In genomic region chr14:53127832-53128231, GRCh38 we compare ENCODE assay signal across 1 cellular context.
TF ChIP-seq lines count a peak whose summit lies in the region.

No MANE protein-coding gene starts in this region.

TF ChIP-seq in GM12878, 131 proteins besides CTCF, POLR2A, EP300 and RAD21 (continued from another document):
- TF ChIP-seq, protein P1, sequence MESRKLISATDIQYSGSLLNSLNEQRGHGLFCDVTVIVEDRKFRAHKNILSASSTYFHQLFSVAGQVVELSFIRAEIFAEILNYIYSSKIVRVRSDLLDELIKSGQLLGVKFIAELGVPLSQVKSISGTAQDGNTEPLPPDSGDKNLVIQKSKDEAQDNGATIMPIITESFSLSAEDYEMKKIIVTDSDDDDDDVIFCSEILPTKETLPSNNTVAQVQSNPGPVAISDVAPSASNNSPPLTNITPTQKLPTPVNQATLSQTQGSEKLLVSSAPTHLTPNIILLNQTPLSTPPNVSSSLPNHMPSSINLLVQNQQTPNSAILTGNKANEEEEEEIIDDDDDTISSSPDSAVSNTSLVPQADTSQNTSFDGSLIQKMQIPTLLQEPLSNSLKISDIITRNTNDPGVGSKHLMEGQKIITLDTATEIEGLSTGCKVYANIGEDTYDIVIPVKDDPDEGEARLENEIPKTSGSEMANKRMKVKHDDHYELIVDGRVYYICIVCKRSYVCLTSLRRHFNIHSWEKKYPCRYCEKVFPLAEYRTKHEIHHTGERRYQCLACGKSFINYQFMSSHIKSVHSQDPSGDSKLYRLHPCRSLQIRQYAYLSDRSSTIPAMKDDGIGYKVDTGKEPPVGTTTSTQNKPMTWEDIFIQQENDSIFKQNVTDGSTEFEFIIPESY (IDR thresholded peaks at IDR 0.05) = peak; percentile 82
- TF ChIP-seq RCOR1 (conservative IDR thresholded peaks at IDR 0.05; ENCODE audit: low read depth, low read length) = no peak
- TF ChIP-seq, protein P2, sequence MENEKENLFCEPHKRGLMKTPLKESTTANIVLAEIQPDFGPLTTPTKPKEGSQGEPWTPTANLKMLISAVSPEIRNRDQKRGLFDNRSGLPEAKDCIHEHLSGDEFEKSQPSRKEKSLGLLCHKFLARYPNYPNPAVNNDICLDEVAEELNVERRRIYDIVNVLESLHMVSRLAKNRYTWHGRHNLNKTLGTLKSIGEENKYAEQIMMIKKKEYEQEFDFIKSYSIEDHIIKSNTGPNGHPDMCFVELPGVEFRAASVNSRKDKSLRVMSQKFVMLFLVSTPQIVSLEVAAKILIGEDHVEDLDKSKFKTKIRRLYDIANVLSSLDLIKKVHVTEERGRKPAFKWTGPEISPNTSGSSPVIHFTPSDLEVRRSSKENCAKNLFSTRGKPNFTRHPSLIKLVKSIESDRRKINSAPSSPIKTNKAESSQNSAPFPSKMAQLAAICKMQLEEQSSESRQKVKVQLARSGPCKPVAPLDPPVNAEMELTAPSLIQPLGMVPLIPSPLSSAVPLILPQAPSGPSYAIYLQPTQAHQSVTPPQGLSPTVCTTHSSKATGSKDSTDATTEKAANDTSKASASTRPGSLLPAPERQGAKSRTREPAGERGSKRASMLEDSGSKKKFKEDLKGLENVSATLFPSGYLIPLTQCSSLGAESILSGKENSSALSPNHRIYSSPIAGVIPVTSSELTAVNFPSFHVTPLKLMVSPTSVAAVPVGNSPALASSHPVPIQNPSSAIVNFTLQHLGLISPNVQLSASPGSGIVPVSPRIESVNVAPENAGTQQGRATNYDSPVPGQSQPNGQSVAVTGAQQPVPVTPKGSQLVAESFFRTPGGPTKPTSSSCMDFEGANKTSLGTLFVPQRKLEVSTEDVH (IDR thresholded peaks at IDR 0.05; ENCODE audit: low read depth, partially characterized antibody) = no peak
- no peak for TF ChIP-seq EED (IDR thresholded peaks at IDR 0.05; ENCODE audit: low read depth)
- no peak for TF ChIP-seq HDAC6 (IDR thresholded peaks at IDR 0.05; ENCODE audit: unreplicated experiment)
TF ChIP-seq in GM12878: peak in this region for 2.
